Comparison of ENCODE assay signal across 24 cellular contexts in the genomic region with DNA sequence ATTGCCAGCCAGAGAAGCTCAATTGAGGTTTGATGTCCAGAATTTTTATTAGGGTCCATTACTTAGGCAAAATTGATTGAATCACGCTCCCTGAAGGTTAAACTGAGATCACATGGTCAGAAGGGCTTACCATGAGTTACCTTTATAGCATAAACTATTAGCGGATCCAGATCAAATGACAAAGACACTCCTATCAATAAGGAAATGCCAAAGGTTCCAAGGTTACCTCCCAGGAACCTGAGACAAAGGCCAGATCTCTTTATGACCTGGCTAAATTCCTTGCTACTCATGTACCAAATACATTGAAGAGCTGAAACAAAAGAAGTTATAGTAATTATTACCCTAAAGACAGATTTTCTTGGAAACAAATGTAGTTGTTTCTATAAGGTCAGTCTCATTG. TPM values are rescaled to one million over a fixed set of nuclear protein-coding genes. Genes with fewer than 3 reads are reported as not detected.
"Had no signal": no experiment of that assay in that cellular context is flagged by ENCODE, and none has a peak within 500 bp of the region (broad histone marks: within the 10 kb centered on the region; RNA-seq: fewer than 3 reads in every experiment).

No MANE protein-coding gene starts in this region.

- H3K27me3 ChIP-seq: dorsolateral prefrontal cortex, esophagus muscularis mucosa, foreskin keratinocyte, gastroesophageal sphincter, heart left ventricle, left lung had no signal

- H3K4me3 ChIP-seq: coronary artery, dorsolateral prefrontal cortex, esophagus muscularis mucosa, gastroesophageal sphincter, heart left ventricle, hepatocyte, left lung, lower lobe of right lung had no signal

- H3K27ac ChIP-seq: coronary artery, dorsolateral prefrontal cortex, esophagus muscularis mucosa, foreskin keratinocyte, gastroesophageal sphincter, heart left ventricle, hepatocyte, left lung, lower lobe of right lung had no signal

- H2AFZ ChIP-seq: hepatocyte had no signal

- H3K27ac Mint-ChIP-seq: immature natural killer cell had no signal

- H3K36me3 Mint-ChIP-seq: immature natural killer cell had no signal

- H3K9me3 ChIP-seq: esophagus muscularis mucosa, gastroesophageal sphincter, heart left ventricle, left lung, lower lobe of right lung had no signal

- ATAC-seq: foreskin keratinocyte, gastroesophageal sphincter, heart left ventricle, left lung, left ventricle myocardium superior, lower lobe of right lung had no signal

- H3K4me1 ChIP-seq: esophagus muscularis mucosa, foreskin keratinocyte, gastroesophageal sphincter, lower lobe of right lung had no signal

- H3K4me2 ChIP-seq: hepatocyte had no signal

- DNase-seq: cerebellar nuclear complex; dermis blood vessel endothelial cell; dorsolateral prefrontal cortex; effector CD4-positive, alpha-beta T cell; effector memory CD4-positive, alpha-beta T cell; foreskin keratinocyte; heart left ventricle; hypothalamus; immature natural killer cell; islet precursor cell; kidney; kidney glomerular epithelial cell; left lung; left ventricle myocardium superior; lower lobe of right lung; mesenchymal stem cell; midbrain had no signal

- H3K4me3 Mint-ChIP-seq: immature natural killer cell had no signal

- H3K79me2 ChIP-seq: hepatocyte had no signal

- FAIRE-seq: endothelial cell of umbilical vein, frontal cortex, kidney had no signal

- H3K36me3 ChIP-seq: esophagus muscularis mucosa, gastroesophageal sphincter, heart left ventricle, left lung, lower lobe of right lung had no signal

RNA-seq across cellular contexts. Expression of gene ANO5, which starts 27.8 kb away (rescaled TPM):
- total RNA-seq: foreskin keratinocyte, myocyte had no signal
- polyA plus RNA-seq: foreskin keratinocyte had no signal
